21 cellular contexts compared by ENCODE assay signal in genomic region chr16:31055613-31056012, GRCh38.
"Had no signal": no experiment of that assay in that cellular context is flagged by ENCODE, and none has a peak within 500 bp of the region (broad histone marks: within the 10 kb centered on the region; RNA-seq: fewer than 3 reads in every experiment).

No MANE protein-coding gene starts in this region.

- H3K4me3 ChIP-seq: heart left ventricle, lung, spleen, upper lobe of right lung had no signal

- H3K4me1 ChIP-seq: spleen, upper lobe of right lung had no signal

- H3K27ac ChIP-seq: heart left ventricle, spleen, upper lobe of right lung, VCaP had no signal

- ATAC-seq: heart left ventricle; left lobe of liver; naive thymus-derived CD4-positive, alpha-beta T cell; upper lobe of right lung had no signal

- FAIRE-seq: bronchial epithelial cell, endometrium, kidney had no signal

- DNase-seq: activated CD4-positive, CD25-positive, alpha-beta regulatory T cell treated with anti-CD3 and anti-CD28 coated beads, Interleukin-2, amount 50 U/mL, for 72 hours; activated CD8-positive, alpha-beta memory T cell treated with anti-CD3 and anti-CD28 coated beads for 24 hours; activated CD8-positive, alpha-beta memory T cell treated with anti-CD3 and anti-CD28 coated beads, Interleukin-2, amount 50 U/mL, for 4 hours; activated naive CD4-positive, alpha-beta T cell treated with Interleukin-2 at 50 U/mL for 16 hours; activated naive CD8-positive, alpha-beta T cell treated with anti-CD3 and anti-CD28 coated beads for 36 hours; activated T-cell treated with anti-CD3 and anti-CD28 coated beads, Interleukin-2, amount 50 U/mL, for 24 hours; amniotic stem cell; cerebellar nuclear complex; cortex of kidney; heart left ventricle; kidney; naive thymus-derived CD4-positive, alpha-beta T cell; stimulated activated CD4-positive, alpha-beta T cell treated with anti-CD3 and anti-CD28 coated beads, Interleukin-4, amount 100 ng/mL, for 24 hours; stimulated activated naive CD4-positive, alpha-beta T cell treated with Interleukin-2 at 50 U/mL for 16 hours; upper lobe of right lung had no signal

- H3K9me3 ChIP-seq: heart left ventricle, spleen, upper lobe of right lung had no signal

- H3K27me3 ChIP-seq: heart left ventricle, spleen, upper lobe of right lung had no signal
